1 cellular context compared by ENCODE assay signal in genomic region chr15:40927497-40928346, GRCh38.
TF ChIP-seq lines count a peak whose summit lies in the region.

No MANE protein-coding gene starts in this region.

TF ChIP-seq in GM23338, 12 proteins besides CTCF, POLR2A, EP300 and RAD21 (continued from another document):
- TF ChIP-seq ZNF462 (CRISPR knock-in tag; IDR thresholded peaks at IDR 0.05) (no peak), ETS1 (IDR thresholded peaks at IDR 0.05) (no peak), STAT1 (IDR thresholded peaks at IDR 0.05; ENCODE audit: unreplicated experiment) (no peak), JUNB (IDR thresholded peaks at IDR 0.05; ENCODE audit: unreplicated experiment) (no peak), CREB1 (CRISPR knock-in tag; IDR thresholded peaks at IDR 0.05; ENCODE audit: low read depth) (no peak)
